In genomic region chr14:83300454-83301064, GRCh38 we compare ENCODE assay signal across 8 cellular contexts.
DNase-seq lines count a peak whose midpoint lies in the region; ATAC-seq and TF ChIP-seq lines count a peak whose summit lies in the region.

No MANE protein-coding gene starts in this region.

- H3K4me2 ChIP-seq in HCT116 (ENCODE audit: low read length): no peak overlapping the region

- H3K9me2 ChIP-seq in HCT116 (ENCODE audit: insufficient read depth): no peaks in the 10 kb centered on the region

- intact Hi-C loops in HCT116 (cut with micrococcal nuclease): no loop called here

- no peaks in the 10 kb centered on the region for H3K79me2 ChIP-seq in HCT116 (ENCODE audit: insufficient read depth, low read length)

- BruUV-seq in HCT116 (replicated peaks; lab: Mats Ljungman, UMichigan): no TSS peak

- no peaks in the 10 kb centered on the region for H3K36me3 ChIP-seq in HCT116 (ENCODE audit: control insufficient read depth in 1 of 2, insufficient read depth in 2 of 2, low read length in 2 of 2)

- no peak overlapping the region for H3K4me3 ChIP-seq in HCT116 (replicated peaks in 1 of 2; ENCODE audit: low read depth in 1 of 2, low read length in 2 of 2)
- no peak overlapping the region for H3K4me3 ChIP-seq in epithelial cell of esophagus (ENCODE audit: low read length)

- H3K27me3 ChIP-seq in HCT116 (ENCODE audit: insufficient read depth, low read length): no peaks in the 10 kb centered on the region

- H2AFZ ChIP-seq in HCT116 (ENCODE audit: low read depth, low read length, poor library complexity, severe bottlenecking): no peak overlapping the region

- H3K9ac ChIP-seq in HCT116 (ENCODE audit: low read length): no peak overlapping the region

- CTCF ChIA-PET in HCT116 (lab: Charles Lee): no interaction called here

- H3K4me1 ChIP-seq in HCT116 (ENCODE audit: control insufficient read depth in 1 of 2, insufficient read depth in 2 of 2, low read length in 2 of 2): no peaks in the 10 kb centered on the region

- peak; percentile 24; the same call in 1 of the 2 replicates for TF ChIP-seq RAD21 in HCT116 (IDR thresholded peaks at IDR 0.05; ENCODE audit: low read depth)

- TF ChIP-seq POLR2A in HCT116 (IDR thresholded peaks at IDR 0.05; ENCODE audit: borderline replicate concordance, extremely low read depth, insufficient read depth, insufficient read length): no peak

- ATAC-seq in HCT116 (no peak), GM19035 (IDR thresholded peaks at IDR 0.05; ENCODE audit: unreplicated experiment) (no peak)

- TF ChIP-seq CTCF in HCT116 (IDR thresholded peaks at IDR 0.05 in 2 of 3, conservative IDR thresholded peaks at IDR 0.05 in 1 of 3; ENCODE audit: borderline replicate concordance in 1 of 3, insufficient read depth in 1 of 3, low read depth in 2 of 3, low read length in 2 of 3) (peak in 2 of 3 experiments; percentile 43 to 59; a peak in 4 of 6 replicates), epithelial cell of esophagus (IDR thresholded peaks at IDR 0.05; ENCODE audit: insufficient read depth, low read depth, low read length, missing control alignments) (peak; percentile 95)

- no peaks in the 10 kb centered on the region for H4K20me1 ChIP-seq in HCT116 (ENCODE audit: insufficient read depth)

- no peak overlapping the region for H3K27ac ChIP-seq in HCT116 (ENCODE audit: low read depth, low read length)

- H3K9me3 ChIP-seq in HCT116 (ENCODE audit: control insufficient read depth in 1 of 2, insufficient read depth in 1 of 2, low read depth in 1 of 2, low read length in 2 of 2): peaks cover 0 to 22% of the 10 kb centered on the region in 2 experiments; a peak in 1 of 4 replicates

- RAD21 ChIA-PET in HCT116 (lab: Charles Lee; ENCODE audit: low non-redundant PET in 1 of 2, low total read pairs in 2 of 2, uncharacterized antibody in 2 of 2, unreplicated experiment in 2 of 2): no interaction called here

- DNase-seq in D341Med (ENCODE audit: low spot score) (peak; percentile 41), HCT116 (ENCODE audit: low read depth, low spot score) (no peak), NCI-H82 (lab: John Stamatoyannopoulos, UW) (peak; percentile 65), epithelial cell of esophagus (ENCODE audit: low read depth) (peak; percentile 48), pons (ENCODE audit: low spot score) (peak; percentile 48), SKM-1 (lab: John Stamatoyannopoulos, UW; ENCODE audit: unreplicated experiment) (no peak)
- DNase-seq in activated effector memory CD4-positive, alpha-beta T cell treated with anti-CD3 and anti-CD28 coated beads, Interleukin-2, amount 50 U/mL, for 16 hours: no peak

- POLR2A ChIA-PET in HCT116 (lab: Charles Lee): no interaction called here

TF ChIP-seq in HCT116, 20 proteins besides CTCF, POLR2A, EP300 and RAD21:
- TF ChIP-seq MAX (IDR thresholded peaks at IDR 0.05): no peak
- no peak for TF ChIP-seq SP1 (IDR thresholded peaks at IDR 0.05; ENCODE audit: low read depth)

Comparison
In these comparisons a context has a peak if more than half of its experiments do, and no peak if none do; other contexts are left out.
1. DNase-seq: peak in D341Med (single experiment), NCI-H82 (single experiment), epithelial cell of esophagus (single experiment) and pons (single experiment); none in HCT116 (single experiment), activated effector memory CD4-positive, alpha-beta T cell treated with anti-CD3 and anti-CD28 coated beads, Interleukin-2, amount 50 U/mL, for 16 hours (single experiment) and SKM-1 (single experiment).